Comparison of ENCODE assay signal across 8 cellular contexts in the genomic region with DNA sequence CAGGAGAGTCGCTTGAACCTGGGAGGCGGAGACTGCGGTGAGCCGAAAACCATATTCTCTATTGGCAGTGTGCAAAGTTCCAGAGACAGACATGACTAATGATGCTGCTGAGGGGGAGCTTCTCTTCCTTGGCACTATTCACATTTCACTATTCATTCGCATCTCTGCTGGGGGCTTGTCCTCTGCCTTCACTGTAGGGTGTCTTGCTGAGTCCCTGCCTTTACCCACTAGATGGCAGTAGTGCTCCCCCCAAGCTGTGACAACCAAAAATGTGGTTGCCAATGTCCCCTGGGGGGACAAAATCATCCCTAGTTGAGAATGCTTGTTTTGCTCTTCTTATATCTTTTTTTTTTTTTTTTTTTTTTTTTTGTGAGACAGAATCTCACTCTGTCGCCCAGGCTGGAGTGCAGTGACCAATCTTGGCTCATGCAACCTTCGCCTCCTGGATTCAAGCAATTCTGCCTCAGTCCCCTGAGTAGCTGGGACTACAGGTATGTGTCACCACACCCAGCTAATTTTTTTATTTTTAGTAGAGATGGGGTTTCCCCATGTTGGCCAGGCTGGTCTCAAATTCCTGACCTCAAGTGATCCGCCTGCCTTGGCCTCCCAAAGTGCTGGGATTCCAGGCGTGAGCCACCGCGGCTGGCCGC.
DNase-seq lines count a peak whose midpoint lies in the region; TF ChIP-seq lines count a peak whose summit lies in the region.
"Not testable (repeated sequence)": the region's sequence is repeated elsewhere in the genome, so short reads cannot be mapped to it uniquely, and the experiment has no call there.

No MANE protein-coding gene starts in this region.

- H3K9me2 ChIP-seq in DOHH2 (replicated peaks; ENCODE audit: control insufficient read depth, low read length), result not testable (repeated sequence)

- peaks cover 18% of the 10 kb centered on the region; the same call in 1 of the 2 replicates for H3K36me3 ChIP-seq in DOHH2 (ENCODE audit: control insufficient read depth, low read length)
- H3K36me3 ChIP-seq in neutrophil, result peaks cover 70% of the 10 kb centered on the region

- H3F3A ChIP-seq in DOHH2 (ENCODE audit: control insufficient read depth, insufficient read depth), result not testable (repeated sequence)

- not testable (repeated sequence) for H3K4me1 ChIP-seq in DOHH2 (ENCODE audit: control insufficient read depth, low read length); neutrophil (ENCODE audit: control insufficient read depth in 1 of 2, insufficient read depth in 1 of 2, low read depth in 1 of 2, low read length in 1 of 2)

- H3K9me3 ChIP-seq in DOHH2 (ENCODE audit: control insufficient read depth, insufficient read depth, low read length); neutrophil: not testable (repeated sequence)

- TF ChIP-seq CTCF in DOHH2 (IDR thresholded peaks at IDR 0.05; ENCODE audit: low read depth, low read length, poor library complexity, severe bottlenecking) (peak; percentile 90), HFF-Myc (IDR thresholded peaks at IDR 0.05; ENCODE audit: low read depth, low read length, missing control alignments) (peak; percentile 91), neutrophil (IDR thresholded peaks at IDR 0.05) (peak; percentile 74)

- not testable (repeated sequence) for H3K79me2 ChIP-seq in DOHH2 (ENCODE audit: control insufficient read depth, low read length)

- not testable (repeated sequence) for H4K20me1 ChIP-seq in DOHH2 (ENCODE audit: control insufficient read depth, insufficient read depth, low read depth, low read length)

- not testable (repeated sequence) for H3K27me3 ChIP-seq in DOHH2 (ENCODE audit: control insufficient read depth, low read length); neutrophil

- not testable (repeated sequence) for H3K27ac ChIP-seq in DOHH2 (ENCODE audit: low read depth, low read length)
- peak overlapping the region; percentile 27 for H3K27ac ChIP-seq in neutrophil

- DNase-seq in HFF-Myc (ENCODE audit: extremely low read depth, low read depth), result peak; percentile 66
- DNase-seq in NCI-H146 (lab: John Stamatoyannopoulos, UW), result peak; percentile 70
- peak; percentile 13 for DNase-seq in SKM-1 (lab: John Stamatoyannopoulos, UW; ENCODE audit: unreplicated experiment)
- DNase-seq in activated gamma-delta T cell treated with anti-CD3 and anti-CD28 coated beads, Interleukin-2, amount 50 U/mL, for 16 hours (ENCODE audit: low read depth), result peak; percentile 45
- DNase-seq in foreskin melanocyte, result peak; percentile 86
- peak; percentile 64 for DNase-seq in stromal cell of bone marrow (ENCODE audit: low read depth)

- H3K4me3 ChIP-seq in DOHH2 (ENCODE audit: low read length); HFF-Myc (replicated peaks; ENCODE audit: low read depth, low read length); neutrophil (ENCODE audit: low read depth in 1 of 2, low read length in 1 of 2): not testable (repeated sequence)

- not testable (repeated sequence) for H3K4me2 ChIP-seq in DOHH2 (ENCODE audit: low read length)

Comparison
In these comparisons a context has a peak if more than half of its experiments do, and no peak if none do; other contexts are left out.
1. DNase-seq: peak in every context shown above with its lines; median percentile 86 in foreskin melanocyte; 70 in NCI-H146; 66 in HFF-Myc; 64 in stromal cell of bone marrow; 45 in activated gamma-delta T cell treated with anti-CD3 and anti-CD28 coated beads, Interleukin-2, amount 50 U/mL, for 16 hours; 13 in SKM-1.